In genomic region chr10:22693371-22693784, GRCh38 we compare ENCODE assay signal across 10 cellular contexts. TPM values are rescaled to one million over a fixed set of nuclear protein-coding genes. Genes with fewer than 3 reads are reported as not detected.
DNase-seq lines count a peak whose midpoint lies in the region; ATAC-seq and TF ChIP-seq lines count a peak whose summit lies in the region.
"Had no signal": no experiment of that assay in that cellular context is flagged by ENCODE, and none has a peak within 500 bp of the region (broad histone marks: within the 10 kb centered on the region; RNA-seq: fewer than 3 reads in every experiment).

No MANE protein-coding gene starts in this region.

- intact Hi-C loops in activated T-helper 1 cell treated with anti-CD3 and anti-CD28 coated beads, Interleukin-12 subunit alpha, Interleukin-12 subunit beta, Interleukin-2, Interleukin-4 antibody, amounts not matched to agents 30 ng/mL and 10 ng/mL and 1 ng/mL, durations not matched to agents 14 hours and 24 hours and 36 hours (cut with micrococcal nuclease) = loop anchor here (1.0 kb wide), 4 partner anchors 10 to 63 kb away; no protein-coding TSS in a partner anchor
- intact Hi-C loops in A673 (cut with micrococcal nuclease; ENCODE audit: unreplicated experiment) = no loop called here

- H3K4me3 ChIP-seq in A673 (ENCODE audit: low read depth, low read length, poor library complexity, severe bottlenecking) = no peak overlapping the region
- H3K4me3 ChIP-seq: SK-N-MC had no signal

- peak overlapping the region; percentile 91 for H3K27ac Mint-ChIP-seq in activated T-helper 1 cell treated with anti-CD3 and anti-CD28 coated beads, Interleukin-12 subunit alpha, Interleukin-12 subunit beta, Interleukin-2, Interleukin-4 antibody, amounts not matched to agents 30 ng/mL and 10 ng/mL and 1 ng/mL, durations not matched to agents 14 hours and 24 hours and 36 hours
- H3K27ac Mint-ChIP-seq in natural killer cell treated with Interleukin-12 subunit alpha and Interleukin-12 subunit beta and Interleukin-15 and Interleukin-18, amount 100 ng/mL, for 72 hours = peak overlapping the region; percentile 94 to 97

- no peak for TF ChIP-seq CTCF in A673 (conservative IDR thresholded peaks at IDR 0.05; ENCODE audit: low read depth, low read length)

- DNase-seq in DMS53 (lab: John Stamatoyannopoulos, UW) = peak; percentile 14
- no peak for DNase-seq in DMS53 treated with DMSO at 0.1 percent for 48 hours (lab: John Stamatoyannopoulos, UW; ENCODE audit: unreplicated experiment)
- no peak for DNase-seq in activated T-helper 1 cell treated with anti-CD3 and anti-CD28 coated beads, Interleukin-12 subunit alpha, Interleukin-12 subunit beta, Interleukin-2, Interleukin-4 antibody, amounts not matched to agents 30 ng/mL and 10 ng/mL and 1 ng/mL, durations not matched to agents 14 hours and 24 hours and 36 hours (ENCODE audit: low spot score)
- no peak for DNase-seq in natural killer cell treated with Interleukin-12 subunit alpha and Interleukin-12 subunit beta and Interleukin-15 and Interleukin-18, amount 100 ng/mL, for 72 hours (ENCODE audit: low spot score)
- DNase-seq in A673 (ENCODE audit: low spot score) = no peak
- no peak for DNase-seq in DMS114 treated with DMSO at 0.1 percent for 48 hours (lab: John Stamatoyannopoulos, UW; ENCODE audit: unreplicated experiment)
- DNase-seq in NCI-H128 (lab: John Stamatoyannopoulos, UW; ENCODE audit: unreplicated experiment) = no peak

- no TSS peak for BruUV-seq in A673 (replicated peaks; lab: Mats Ljungman, UMichigan)

- peak overlapping the region; percentile 68 for H3K4me3 Mint-ChIP-seq in activated T-helper 1 cell treated with anti-CD3 and anti-CD28 coated beads, Interleukin-12 subunit alpha, Interleukin-12 subunit beta, Interleukin-2, Interleukin-4 antibody, amounts not matched to agents 30 ng/mL and 10 ng/mL and 1 ng/mL, durations not matched to agents 14 hours and 24 hours and 36 hours
- H3K4me3 Mint-ChIP-seq in natural killer cell treated with Interleukin-12 subunit alpha and Interleukin-12 subunit beta and Interleukin-15 and Interleukin-18, amount 100 ng/mL, for 72 hours = peak overlapping the region; percentile 80

- H3K9me3 Mint-ChIP-seq in activated T-helper 1 cell treated with anti-CD3 and anti-CD28 coated beads, Interleukin-12 subunit alpha, Interleukin-12 subunit beta, Interleukin-2, Interleukin-4 antibody, amounts not matched to agents 30 ng/mL and 10 ng/mL and 1 ng/mL, durations not matched to agents 14 hours and 24 hours and 36 hours = peaks cover 3% of the 10 kb centered on the region
- H3K9me3 Mint-ChIP-seq in natural killer cell treated with Interleukin-12 subunit alpha and Interleukin-12 subunit beta and Interleukin-15 and Interleukin-18, amount 100 ng/mL, for 72 hours = no peaks in the 10 kb centered on the region

- no peaks in the 10 kb centered on the region for H3K9me3 ChIP-seq in A673 (ENCODE audit: low read depth, low read length, poor library complexity, severe bottlenecking)

- POLR2A ChIA-PET in A673 (lab: Charles Lee; ENCODE audit: low non-redundant PET) = no interaction called here

- no peak overlapping the region for H3K27ac ChIP-seq in A673 (ENCODE audit: low read depth, low read length, poor library complexity, severe bottlenecking)
- H3K27ac ChIP-seq: 22Rv1, SK-N-MC had no signal

- H3K27me3 Mint-ChIP-seq in activated T-helper 1 cell treated with anti-CD3 and anti-CD28 coated beads, Interleukin-12 subunit alpha, Interleukin-12 subunit beta, Interleukin-2, Interleukin-4 antibody, amounts not matched to agents 30 ng/mL and 10 ng/mL and 1 ng/mL, durations not matched to agents 14 hours and 24 hours and 36 hours (ENCODE audit: insufficient read depth) = no peaks in the 10 kb centered on the region
- H3K27me3 Mint-ChIP-seq in natural killer cell treated with Interleukin-12 subunit alpha and Interleukin-12 subunit beta and Interleukin-15 and Interleukin-18, amount 100 ng/mL, for 72 hours = no peaks in the 10 kb centered on the region

- no peaks in the 10 kb centered on the region for H3K4me1 ChIP-seq in A673 (ENCODE audit: insufficient read depth, low read length, poor library complexity, severe bottlenecking)

- ATAC-seq in HG02870 (IDR thresholded peaks at IDR 0.05; ENCODE audit: unreplicated experiment) = peak; percentile 67
- peak; percentile 89 to 90 for ATAC-seq in natural killer cell treated with Interleukin-12 subunit alpha and Interleukin-12 subunit beta and Interleukin-15 and Interleukin-18, amount 100 ng/mL, for 72 hours

- H3K36me3 ChIP-seq in A673 (ENCODE audit: insufficient read depth, low read length, poor library complexity, severe bottlenecking) = no peaks in the 10 kb centered on the region

- CTCF ChIA-PET in A673 (lab: Charles Lee) = no interaction called here

- H3K27me3 ChIP-seq in A673 (replicated peaks; ENCODE audit: insufficient read depth, low read depth, low read length, poor library complexity) = no peaks in the 10 kb centered on the region

- peaks cover 4% of the 10 kb centered on the region for H3K36me3 Mint-ChIP-seq in activated T-helper 1 cell treated with anti-CD3 and anti-CD28 coated beads, Interleukin-12 subunit alpha, Interleukin-12 subunit beta, Interleukin-2, Interleukin-4 antibody, amounts not matched to agents 30 ng/mL and 10 ng/mL and 1 ng/mL, durations not matched to agents 14 hours and 24 hours and 36 hours (ENCODE audit: low read depth)
- peaks cover 6% of the 10 kb centered on the region for H3K36me3 Mint-ChIP-seq in natural killer cell treated with Interleukin-12 subunit alpha and Interleukin-12 subunit beta and Interleukin-15 and Interleukin-18, amount 100 ng/mL, for 72 hours

- H3K4me1 Mint-ChIP-seq in activated T-helper 1 cell treated with anti-CD3 and anti-CD28 coated beads, Interleukin-12 subunit alpha, Interleukin-12 subunit beta, Interleukin-2, Interleukin-4 antibody, amounts not matched to agents 30 ng/mL and 10 ng/mL and 1 ng/mL, durations not matched to agents 14 hours and 24 hours and 36 hours (ENCODE audit: low read depth) = peaks cover 67% of the 10 kb centered on the region
- H3K4me1 Mint-ChIP-seq in natural killer cell treated with Interleukin-12 subunit alpha and Interleukin-12 subunit beta and Interleukin-15 and Interleukin-18, amount 100 ng/mL, for 72 hours (ENCODE audit: low read depth in 2 of 2) = peaks cover 54 to 81% of the 10 kb centered on the region in 2 donors

RNA-seq across cellular contexts. Expression of gene PIP4K2A, which starts 21.0 kb away (rescaled TPM):
- total RNA-seq in activated T-helper 1 cell treated with anti-CD3 and anti-CD28 coated beads, Interleukin-12 subunit alpha, Interleukin-12 subunit beta, Interleukin-2, Interleukin-4 antibody, amounts not matched to agents 30 ng/mL and 10 ng/mL and 1 ng/mL, durations not matched to agents 14 hours and 24 hours and 36 hours = 92.7 and 104 TPM in 2 replicates
- 100 to 1,000 TPM; 149 to 152 TPM for total RNA-seq in natural killer cell treated with Interleukin-12 subunit alpha and Interleukin-12 subunit beta and Interleukin-15 and Interleukin-18, amount 100 ng/mL, for 72 hours
- 18.3 and 19.8 TPM in 2 replicates for total RNA-seq in A673 (2021)
